In genomic region chr11:122159173-122159701, GRCh38 we compare ENCODE assay signal across 11 cellular contexts. TPM values are rescaled to one million over a fixed set of nuclear protein-coding genes. Genes with fewer than 3 reads are reported as not detected.
DNase-seq lines count a peak whose midpoint lies in the region; ATAC-seq and TF ChIP-seq lines count a peak whose summit lies in the region.
"Had no signal": no experiment of that assay in that cellular context is flagged by ENCODE, and none has a peak within 500 bp of the region (broad histone marks: within the 10 kb centered on the region; RNA-seq: fewer than 3 reads in every experiment).

No MANE protein-coding gene starts in this region.

- intact Hi-C loops in Panc1 (cut with micrococcal nuclease; ENCODE audit: unreplicated experiment), result loop anchor here (5.0 kb wide), 2 partner anchors 43 to 502 kb away; no protein-coding TSS in a partner anchor

- H3K4me1 ChIP-seq in Panc1 (ENCODE audit: control insufficient read depth, insufficient read depth, low read length), result peaks cover 52% of the 10 kb centered on the region

- H3K4me1 Mint-ChIP-seq in progenitor cell of endocrine pancreas (ENCODE audit: low read depth), result peaks cover 8% of the 10 kb centered on the region

- POLR2A ChIA-PET in Panc1 (lab: Charles Lee), result no interaction called here

- peak overlapping the region; percentile 44 to 73 for H3K4me3 ChIP-seq in Panc1 (ENCODE audit: low read depth in 2 of 2, low read length in 2 of 2)
- H3K4me3 ChIP-seq in fibroblast of mammary gland (ENCODE audit: control insufficient read depth, low read depth, low read length), result peak overlapping the region; percentile 26

- DNase-seq in AG20443 (ENCODE audit: low spot score), result peak; percentile 22
- DNase-seq in Panc1 (ENCODE audit: low read depth, low spot score), result no peak
- DNase-seq in fibroblast of mammary gland (ENCODE audit: low read depth), result peak; percentile 82
- DNase-seq in nucleus accumbens (lab: John Stamatoyannopoulos, UW), result peak in 40 of 56 donors; percentile 4 to 84 (median 46)
- DNase-seq in GM20000 (ENCODE audit: low spot score), result no peak
- DNase-seq in NCI-H1694 treated with DMSO at 0.1 percent for 48 hours (lab: John Stamatoyannopoulos, UW), result no peak
- no peak for DNase-seq in progenitor cell of endocrine pancreas (ENCODE audit: low spot score, unreplicated experiment)
- DNase-seq in LoVo (ENCODE audit: low spot score), result no peak
- DNase-seq: activated gamma-delta T cell treated with Interleukin-2 at 50 U/mL for 16 hours had no signal

- no TSS peak for BruUV-seq in Panc1 (replicated peaks; lab: Mats Ljungman, UMichigan)

- CTCF ChIA-PET in Panc1 (lab: Charles Lee), result no interaction called here

- H3K27ac Mint-ChIP-seq in progenitor cell of endocrine pancreas, result no peak overlapping the region

- H3K4me3 Mint-ChIP-seq in progenitor cell of endocrine pancreas (ENCODE audit: low read depth), result no peak overlapping the region
- H3K4me3 Mint-ChIP-seq: neural crest cell had no signal

- H3K27me3 Mint-ChIP-seq in progenitor cell of endocrine pancreas, result peaks cover 14% of the 10 kb centered on the region

- peak overlapping the region; percentile 98 for H3K27ac ChIP-seq in Panc1 (ENCODE audit: low read length)

- no peak for TF ChIP-seq CTCF in Panc1 (IDR thresholded peaks at IDR 0.05)
- no peak for TF ChIP-seq CTCF in fibroblast of mammary gland (conservative IDR thresholded peaks at IDR 0.05; ENCODE audit: control insufficient read depth, insufficient read depth, low read depth, low read length)
- no peak for TF ChIP-seq CTCF in GM20000 (IDR thresholded peaks at IDR 0.05; ENCODE audit: extremely low read depth, missing control alignments)
- no peak for TF ChIP-seq CTCF in progenitor cell of endocrine pancreas (IDR thresholded peaks at IDR 0.05; ENCODE audit: unreplicated experiment)

- H3K36me3 Mint-ChIP-seq in progenitor cell of endocrine pancreas (ENCODE audit: insufficient read depth), result no peaks in the 10 kb centered on the region

- H3K36me3 ChIP-seq in Panc1 (ENCODE audit: control insufficient read depth, insufficient read depth, low read length), result no peaks in the 10 kb centered on the region

- in situ Hi-C loops in Panc1 (cut with HindIII; ENCODE audit: low pct_unique_long_range_greater_than_20kb, low sequenced_read_pairs), result no loop called here

- H3K9me3 ChIP-seq in Panc1 (ENCODE audit: control insufficient read depth, insufficient read depth, low read depth, low read length), result no peaks in the 10 kb centered on the region

- no peaks in the 10 kb centered on the region for H3K27me3 ChIP-seq in Panc1 (ENCODE audit: control insufficient read depth, insufficient read depth, low read length)

- no peaks in the 10 kb centered on the region for H3K9me3 Mint-ChIP-seq in progenitor cell of endocrine pancreas (ENCODE audit: low read depth)
- H3K9me3 Mint-ChIP-seq: neural crest cell had no signal

- peak; percentile 47 for ATAC-seq in Panc1

RNA-seq across cellular contexts. Expression of gene BLID, which starts 43.2 kb away (rescaled TPM):
- total RNA-seq in Panc1 (2021; ENCODE audit: unreplicated experiment) (0.41 TPM), progenitor cell of endocrine pancreas (not detected in 2 replicates)
- polyA plus RNA-seq in Panc1 (2012; ENCODE audit: insufficient read length), result not detected
- total RNA-seq: G401, neural crest cell had no signal

Comparison
In these comparisons a context has a peak if more than half of its experiments do, and no peak if none do; other contexts are left out.
1. DNase-seq: peak in AG20443 (single experiment), fibroblast of mammary gland (single experiment) and nucleus accumbens (40 of 56); none in Panc1 (single experiment), GM20000 (single experiment), NCI-H1694 treated with DMSO at 0.1 percent for 48 hours (single experiment), progenitor cell of endocrine pancreas (single experiment) and LoVo (single experiment).